In genomic region chr11:35131760-35132159, GRCh38 we compare ENCODE assay signal across 18 cellular contexts. TPM values are rescaled to one million over a fixed set of nuclear protein-coding genes. Genes with fewer than 3 reads are reported as not detected.
DNase-seq lines count a peak whose midpoint lies in the region; ATAC-seq lines count a peak whose summit lies in the region.
"Had no signal": no experiment of that assay in that cellular context is flagged by ENCODE, and none has a peak within 500 bp of the region (broad histone marks: within the 10 kb centered on the region; RNA-seq: fewer than 3 reads in every experiment).

No MANE protein-coding gene starts in this region.

- no peak for DNase-seq in CD4-positive, alpha-beta memory T cell
- peak; percentile 73 for DNase-seq in Jurkat, Clone E6-1 (ENCODE audit: low read depth, low spot score)
- DNase-seq in activated naive CD8-positive, alpha-beta T cell treated with anti-CD3 and anti-CD28 coated beads for 36 hours = no peak
- no peak for DNase-seq in CD1c-positive myeloid dendritic cell (ENCODE audit: extremely low spot score)
- DNase-seq in effector memory CD8-positive, alpha-beta T cell = no peak
- DNase-seq in NCI-H345 treated with DMSO at 0.1 percent for 48 hours (lab: John Stamatoyannopoulos, UW; ENCODE audit: unreplicated experiment) = no peak
- DNase-seq: C1 segment of cervical spinal cord, COR-L47, H9, IMR-90, Karpas-422, NCI-H1105, NCI-H510A, NCI-H748 treated with DMSO at 0.1 percent for 48 hours, OCI-M1, SHP77 had no signal

- H3K4me1 Mint-ChIP-seq in CD4-positive, alpha-beta memory T cell = peaks cover 9 to 37% (median 31%) of the 10 kb centered on the region in 4 donors
- peaks cover 51% of the 10 kb centered on the region for H3K4me1 Mint-ChIP-seq in activated naive CD8-positive, alpha-beta T cell treated with anti-CD3 and anti-CD28 coated beads for 36 hours
- H3K4me1 Mint-ChIP-seq in stimulated activated memory B cell treated with anti-CD40 and anti-IgM and Interleukin-4, amounts not matched to agents 10 μg/mL and 1 μg/mL and 100 μg/mL, for 72 hours = peaks cover 41% of the 10 kb centered on the region
- peaks cover 8 to 28% of the 10 kb centered on the region in 2 donors for H3K4me1 Mint-ChIP-seq in effector memory CD8-positive, alpha-beta T cell (ENCODE audit: low read depth in 2 of 2)

- H3K27me3 ChIP-seq in CD4-positive, alpha-beta memory T cell (ENCODE audit: insufficient read depth, low read length) = no peaks in the 10 kb centered on the region

- POLR2A ChIA-PET in CD4-positive, alpha-beta memory T cell (lab: Charles Lee; ENCODE audit: partially characterized antibody) = interaction anchor here (1.4 to 3.6 kb wide), 3 partner anchors 8 to 48 kb away, joined by 3 to 23 read pairs (median 4); partner anchors contain the start of gene CD44

- H3K4me3 ChIP-seq in CD4-positive, alpha-beta memory T cell (ENCODE audit: low read length in 2 of 2) = no peak overlapping the region
- no peak overlapping the region for H3K4me3 ChIP-seq in Jurkat, Clone E6-1 (ENCODE audit: low read length)
- H3K4me3 ChIP-seq: SK-N-MC had no signal

- intact Hi-C loops in CD4-positive, alpha-beta memory T cell (cut with micrococcal nuclease) = no loop called here

- no peak for ATAC-seq in stimulated activated memory B cell treated with anti-CD40 and anti-IgM and Interleukin-4, amounts not matched to agents 10 μg/mL and 1 μg/mL and 100 μg/mL, for 72 hours
- ATAC-seq in effector memory CD8-positive, alpha-beta T cell (replicated peaks) = no peak

- no peak overlapping the region for H3K27ac ChIP-seq in CD4-positive, alpha-beta memory T cell (ENCODE audit: low read depth, low read length)
- H3K27ac ChIP-seq: SK-N-MC had no signal

- CTCF ChIA-PET in CD4-positive, alpha-beta memory T cell (lab: Charles Lee; ENCODE audit: partially characterized antibody) = no interaction called here

- H3K9me3 ChIP-seq in CD4-positive, alpha-beta memory T cell (ENCODE audit: control insufficient read depth in 1 of 2, low read length in 2 of 2) = no peaks in the 10 kb centered on the region

- no peaks in the 10 kb centered on the region for H3K36me3 ChIP-seq in CD4-positive, alpha-beta memory T cell (ENCODE audit: insufficient read depth, low read length)

- H3K36me3 Mint-ChIP-seq in CD4-positive, alpha-beta memory T cell = no peaks in the 10 kb centered on the region
- peaks cover 6% of the 10 kb centered on the region for H3K36me3 Mint-ChIP-seq in activated naive CD8-positive, alpha-beta T cell treated with anti-CD3 and anti-CD28 coated beads for 36 hours
- no peaks in the 10 kb centered on the region for H3K36me3 Mint-ChIP-seq in stimulated activated memory B cell treated with anti-CD40 and anti-IgM and Interleukin-4, amounts not matched to agents 10 μg/mL and 1 μg/mL and 100 μg/mL, for 72 hours
- H3K36me3 Mint-ChIP-seq in effector memory CD8-positive, alpha-beta T cell (ENCODE audit: insufficient read depth) = no peaks in the 10 kb centered on the region

- H3K27ac Mint-ChIP-seq in CD4-positive, alpha-beta memory T cell = peak overlapping the region in 4 of 7 donors; percentile 32 to 86 (median 54)
- H3K27ac Mint-ChIP-seq in activated naive CD8-positive, alpha-beta T cell treated with anti-CD3 and anti-CD28 coated beads for 36 hours = peak overlapping the region; percentile 46
- peak overlapping the region; percentile 48 for H3K27ac Mint-ChIP-seq in stimulated activated memory B cell treated with anti-CD40 and anti-IgM and Interleukin-4, amounts not matched to agents 10 μg/mL and 1 μg/mL and 100 μg/mL, for 72 hours
- peak overlapping the region in 1 of 2 donors; percentile 42 for H3K27ac Mint-ChIP-seq in effector memory CD8-positive, alpha-beta T cell
- H3K27ac Mint-ChIP-seq: H9 had no signal

- H3K4me3 Mint-ChIP-seq in CD4-positive, alpha-beta memory T cell = no peak overlapping the region
- H3K4me3 Mint-ChIP-seq in activated naive CD8-positive, alpha-beta T cell treated with anti-CD3 and anti-CD28 coated beads for 36 hours = no peak overlapping the region
- H3K4me3 Mint-ChIP-seq in stimulated activated memory B cell treated with anti-CD40 and anti-IgM and Interleukin-4, amounts not matched to agents 10 μg/mL and 1 μg/mL and 100 μg/mL, for 72 hours = no peak overlapping the region
- H3K4me3 Mint-ChIP-seq in effector memory CD8-positive, alpha-beta T cell = no peak overlapping the region
- H3K4me3 Mint-ChIP-seq: H9 had no signal

- H3K4me1 ChIP-seq in CD4-positive, alpha-beta memory T cell (ENCODE audit: insufficient read depth, low read length) = peaks cover 16% of the 10 kb centered on the region

- H3K9me3 Mint-ChIP-seq in CD4-positive, alpha-beta memory T cell = no peaks in the 10 kb centered on the region
- peaks cover 2% of the 10 kb centered on the region for H3K9me3 Mint-ChIP-seq in activated naive CD8-positive, alpha-beta T cell treated with anti-CD3 and anti-CD28 coated beads for 36 hours
- no peaks in the 10 kb centered on the region for H3K9me3 Mint-ChIP-seq in stimulated activated memory B cell treated with anti-CD40 and anti-IgM and Interleukin-4, amounts not matched to agents 10 μg/mL and 1 μg/mL and 100 μg/mL, for 72 hours
- peaks cover 0 to under 1% of the 10 kb centered on the region in 2 donors for H3K9me3 Mint-ChIP-seq in effector memory CD8-positive, alpha-beta T cell
- H3K9me3 Mint-ChIP-seq: H9 had no signal

- H3K27me3 Mint-ChIP-seq in CD4-positive, alpha-beta memory T cell = no peaks in the 10 kb centered on the region
- no peaks in the 10 kb centered on the region for H3K27me3 Mint-ChIP-seq in activated naive CD8-positive, alpha-beta T cell treated with anti-CD3 and anti-CD28 coated beads for 36 hours
- no peaks in the 10 kb centered on the region for H3K27me3 Mint-ChIP-seq in stimulated activated memory B cell treated with anti-CD40 and anti-IgM and Interleukin-4, amounts not matched to agents 10 μg/mL and 1 μg/mL and 100 μg/mL, for 72 hours
- peaks cover 0 to 3% of the 10 kb centered on the region in 2 donors for H3K27me3 Mint-ChIP-seq in effector memory CD8-positive, alpha-beta T cell

RNA-seq across cellular contexts. Expression of gene CD44, which starts 7.2 kb away (rescaled TPM):
- 100 to 1,000 TPM; 808 to 809 TPM for total RNA-seq in CD4-positive, alpha-beta memory T cell
- 100 to 1,000 TPM; 390 to 554 TPM for polyA plus RNA-seq in CD4-positive, alpha-beta memory T cell
- not detected for polyA plus RNA-seq in Jurkat, Clone E6-1 (2012; ENCODE audit: insufficient read depth, insufficient read length)
- total RNA-seq in activated naive CD8-positive, alpha-beta T cell treated with anti-CD3 and anti-CD28 coated beads for 36 hours = 100 to 1,000 TPM; 380 to 428 TPM
